15 cellular contexts compared by ENCODE assay signal in the genomic region with DNA sequence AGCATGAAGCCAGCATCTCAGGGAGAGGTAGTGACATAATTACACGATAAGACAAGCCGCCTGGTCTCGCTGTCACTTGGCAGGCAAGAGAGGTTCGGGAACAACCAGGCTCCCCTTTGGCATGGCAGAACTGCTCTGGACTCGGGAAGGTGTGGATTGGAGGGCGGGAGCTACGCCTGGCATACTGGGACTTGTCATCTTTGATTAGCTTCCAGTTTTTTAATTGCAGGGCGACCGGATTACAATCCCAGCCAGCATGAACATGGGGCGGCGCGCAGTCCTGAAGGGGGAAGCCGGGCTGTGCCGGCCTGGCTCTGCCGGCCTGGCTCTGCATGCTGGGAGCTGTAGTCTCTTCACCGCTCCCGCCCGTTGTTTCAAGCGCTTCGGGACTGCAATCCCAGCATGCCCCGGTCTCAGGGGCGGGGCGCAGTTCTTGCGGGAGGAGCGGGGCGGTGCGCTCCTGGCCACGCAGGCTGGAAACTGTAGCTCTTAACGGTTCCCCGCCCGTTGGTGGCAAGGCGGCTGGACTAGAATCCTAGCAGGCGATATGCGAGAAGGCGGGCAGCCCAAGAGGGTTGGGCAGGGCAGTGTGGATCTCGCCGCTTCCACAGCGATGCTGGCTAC. TPM values are rescaled to one million over a fixed set of nuclear protein-coding genes. Genes with fewer than 3 reads are reported as not detected.
DNase-seq lines count a peak whose midpoint lies in the region; ATAC-seq and TF ChIP-seq lines count a peak whose summit lies in the region.
"Had no signal": no experiment of that assay in that cellular context is flagged by ENCODE, and none has a peak within 500 bp of the region (broad histone marks: within the 10 kb centered on the region; RNA-seq: fewer than 3 reads in every experiment).

No MANE protein-coding gene starts in this region.

- peak overlapping the region in 1 of 2 donors; percentile 5 for H3K27ac ChIP-seq in lung (ENCODE audit: low read depth in 1 of 2, low read length in 1 of 2)
- H3K27ac ChIP-seq: epithelial cell of prostate had no signal

- H3K9me3 ChIP-seq in lung (ENCODE audit: control insufficient read depth in 2 of 2, insufficient read depth in 1 of 2, low read length in 1 of 2), result peaks cover 0 to 33% of the 10 kb centered on the region in 2 donors
- H3K9me3 ChIP-seq in HAP-1, result no peaks in the 10 kb centered on the region

- H3K36me3 ChIP-seq in lung (ENCODE audit: control insufficient read depth in 2 of 2, insufficient read depth in 2 of 2, low read length in 2 of 2) (no peaks in the 10 kb centered on the region), HAP-1 (replicated peaks) (no peaks in the 10 kb centered on the region)

- no peaks in the 10 kb centered on the region for H3K27me3 ChIP-seq in lung (ENCODE audit: control insufficient read depth, insufficient read depth)
- no peaks in the 10 kb centered on the region for H3K27me3 ChIP-seq in HAP-1 (ENCODE audit: low read depth)

- H3K4me3 ChIP-seq in lung (peak overlapping the region; percentile 2), HAP-1 (no peak overlapping the region)

- ATAC-seq in lung (ENCODE audit: insufficient read depth, low FRiP score), result peak; percentile 19
- ATAC-seq: activated CD8-positive, alpha-beta T cell treated with anti-CD3 and anti-CD28 coated beads for 36 hours had no signal

- in situ Hi-C loops in HAP-1 (cut with MboI; ENCODE audit: low sequenced_read_pairs), result no loop called here

- no peak for TF ChIP-seq CTCF in lung (IDR thresholded peaks at IDR 0.05; ENCODE audit: control extremely low read depth, extremely low read depth)

- WGBS in lung, 2 donors, result 32 to 55% methylated on average over 37 to 38 of the region's 38 CpGs

- H3K4me1 ChIP-seq in lung (ENCODE audit: control insufficient read depth in 2 of 2, insufficient read depth in 2 of 2, low read length in 2 of 2), result no peaks in the 10 kb centered on the region
- H3K4me1 ChIP-seq in HAP-1, result no peaks in the 10 kb centered on the region

- peak; percentile 77 for DNase-seq in NCI-H748 (lab: John Stamatoyannopoulos, UW; ENCODE audit: unreplicated experiment)
- DNase-seq in cerebellar cortex (ENCODE audit: low spot score), result peak; percentile 7
- DNase-seq in lung (ENCODE audit: low spot score), result no peak
- DNase-seq in superior temporal gyrus (ENCODE audit: extremely low spot score), result peak; percentile 28
- no peak for DNase-seq in HAP-1 (ENCODE audit: low spot score in 2 of 2)
- DNase-seq in stimulated activated CD4-positive, alpha-beta T cell treated with anti-CD3 and anti-CD28 coated beads, Interleukin-2, amount 100 ng/mL, for 24 hours, result no peak
- DNase-seq in stimulated activated naive CD4-positive, alpha-beta T cell treated with Interleukin-2 at 50 U/mL for 16 hours (lab: John Stamatoyannopoulos, UW), result no peak
- DNase-seq: activated CD8-positive, alpha-beta T cell treated with anti-CD3 and anti-CD28 coated beads for 36 hours; OCI-M1 had no signal

RNA-seq across cellular contexts. Expression of a gene that starts 45.5 kb away (rescaled TPM):
- not detected for total RNA-seq in lung
- polyA plus RNA-seq in lung, result not detected
- total RNA-seq: activated CD8-positive, alpha-beta T cell treated with anti-CD3 and anti-CD28 coated beads for 36 hours; CD8-positive, alpha-beta memory T cell; LHCN-M2; mononuclear cell; subcutaneous adipose tissue; T-helper 2 cell treated with Interferon-gamma antibody and Interleukin-4, amounts not matched to agents 100 ng/mL and 5 ng/mL, for 36 hours had no signal
- polyA plus RNA-seq: CD8-positive, alpha-beta memory T cell had no signal

Comparison
In these comparisons a context has a peak if more than half of its experiments do, and no peak if none do; other contexts are left out.
1. DNase-seq: peak in NCI-H748 (single experiment), cerebellar cortex (single experiment) and superior temporal gyrus (single experiment); none in lung (single experiment), HAP-1 (0 of 2), stimulated activated CD4-positive, alpha-beta T cell treated with anti-CD3 and anti-CD28 coated beads, Interleukin-2, amount 100 ng/mL, for 24 hours (0 of 2) and stimulated activated naive CD4-positive, alpha-beta T cell treated with Interleukin-2 at 50 U/mL for 16 hours (single experiment).